ENCODE assay signal across 16 cellular contexts in the genomic region with DNA sequence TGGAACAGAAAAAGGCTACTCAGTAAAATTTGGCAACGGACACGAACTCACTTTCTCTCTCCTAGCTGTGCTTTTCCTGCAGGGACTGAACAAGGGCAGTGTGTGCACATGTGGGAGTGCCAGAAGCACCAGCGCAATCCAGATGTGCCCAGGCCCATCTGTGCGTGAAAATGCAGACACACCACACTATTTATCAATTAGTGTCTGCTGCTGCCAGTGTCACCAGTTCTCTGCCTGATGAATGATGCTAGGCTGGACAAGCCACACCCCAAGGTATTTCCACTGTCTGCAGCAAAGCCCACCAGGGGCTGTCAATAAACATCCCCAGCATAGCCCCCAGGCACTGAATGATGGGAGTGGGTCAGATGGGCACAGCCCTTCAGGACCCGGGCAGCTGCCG.
DNase-seq lines count a peak whose midpoint lies in the region; ATAC-seq and TF ChIP-seq lines count a peak whose summit lies in the region.
"Had no signal": no experiment of that assay in that cellular context is flagged by ENCODE, and none has a peak within 500 bp of the region (broad histone marks: within the 10 kb centered on the region; RNA-seq: fewer than 3 reads in every experiment).

No MANE protein-coding gene starts in this region.

- no peaks in the 10 kb centered on the region for H3K36me3 ChIP-seq in right atrium auricular region
- H3K36me3 ChIP-seq: BLaER1 treated with 17β-estradiol and CSF1 and Interleukin-3, amounts not matched to agents 10 nM and 100 nM had no signal

- peaks cover 10% of the 10 kb centered on the region for H3K9me3 Mint-ChIP-seq in glutamatergic neuron (ENCODE audit: unreplicated experiment)
- no peaks in the 10 kb centered on the region for H3K9me3 Mint-ChIP-seq in stimulated activated effector memory CD8-positive, alpha-beta T cell treated with anti-CD3 and anti-CD28 coated beads, Interleukin-12 subunit alpha, Interleukin-12 subunit beta, amount 100 ng/mL, for 72 hours
- H3K9me3 Mint-ChIP-seq: CD8-positive, alpha-beta T cell; H9 had no signal

- H3K27ac ChIP-seq in right atrium auricular region = no peak overlapping the region
- H3K27ac ChIP-seq: BLaER1 treated with 17β-estradiol and CSF1 and Interleukin-3, amounts not matched to agents 10 nM and 100 nM had no signal

- no peak for TF ChIP-seq CTCF in right atrium auricular region (IDR thresholded peaks at IDR 0.05)
- TF ChIP-seq CTCF in glutamatergic neuron (IDR thresholded peaks at IDR 0.05; ENCODE audit: partially characterized antibody, unreplicated experiment) = no peak
- TF ChIP-seq CTCF in GM10266 (IDR thresholded peaks at IDR 0.05; ENCODE audit: control insufficient read depth, insufficient read depth, low read depth, missing control alignments) = no peak

- H3K4me3 ChIP-seq in right atrium auricular region = no peak overlapping the region
- H3K4me3 ChIP-seq: BLaER1 treated with 17β-estradiol and CSF1 and Interleukin-3, amounts not matched to agents 10 nM and 100 nM; GM12878 had no signal

- DNase-seq in cardiac septum (ENCODE audit: low spot score) (peak; percentile 36), right atrium auricular region (ENCODE audit: low spot score) (no peak), glutamatergic neuron (peak; percentile 47), putamen (ENCODE audit: low spot score) (no peak), GM10266 (ENCODE audit: extremely low spot score) (no peak)
- DNase-seq in stimulated activated effector memory CD8-positive, alpha-beta T cell treated with anti-CD3 and anti-CD28 coated beads, Interleukin-12 subunit alpha, Interleukin-12 subunit beta, amount 100 ng/mL, for 72 hours (ENCODE audit: low spot score in 2 of 2) = no peak
- DNase-seq: 8988T; Calu3; CD8-positive, alpha-beta T cell; DMS79 treated with DMSO at 0.1 percent for 48 hours; GF-D8; H9 had no signal

- intact Hi-C loops in cardiac septum (cut with DNase I) = no loop called here

- H3K4me1 Mint-ChIP-seq in glutamatergic neuron (ENCODE audit: low read depth, unreplicated experiment) = peaks cover 22% of the 10 kb centered on the region
- H3K4me1 Mint-ChIP-seq in stimulated activated effector memory CD8-positive, alpha-beta T cell treated with anti-CD3 and anti-CD28 coated beads, Interleukin-12 subunit alpha, Interleukin-12 subunit beta, amount 100 ng/mL, for 72 hours = no peaks in the 10 kb centered on the region

- H3K4me1 ChIP-seq in right atrium auricular region = peaks cover 0 to 13% of the 10 kb centered on the region in 2 donors
- H3K4me1 ChIP-seq: BLaER1 treated with 17β-estradiol and CSF1 and Interleukin-3, amounts not matched to agents 10 nM and 100 nM had no signal

- H3K4me3 Mint-ChIP-seq in glutamatergic neuron (ENCODE audit: unreplicated experiment) = peak overlapping the region; percentile 59
- H3K4me3 Mint-ChIP-seq in stimulated activated effector memory CD8-positive, alpha-beta T cell treated with anti-CD3 and anti-CD28 coated beads, Interleukin-12 subunit alpha, Interleukin-12 subunit beta, amount 100 ng/mL, for 72 hours = no peak overlapping the region
- H3K4me3 Mint-ChIP-seq: CD8-positive, alpha-beta T cell; H9 had no signal

- no peaks in the 10 kb centered on the region for H3K9me3 ChIP-seq in right atrium auricular region
- H3K9me3 ChIP-seq: BLaER1 treated with 17β-estradiol and CSF1 and Interleukin-3, amounts not matched to agents 10 nM and 100 nM had no signal

- no peaks in the 10 kb centered on the region for H3K27me3 ChIP-seq in right atrium auricular region
- H3K27me3 ChIP-seq: BLaER1 treated with 17β-estradiol and CSF1 and Interleukin-3, amounts not matched to agents 10 nM and 100 nM had no signal

- no peaks in the 10 kb centered on the region for H3K36me3 Mint-ChIP-seq in glutamatergic neuron (ENCODE audit: unreplicated experiment)
- H3K36me3 Mint-ChIP-seq in stimulated activated effector memory CD8-positive, alpha-beta T cell treated with anti-CD3 and anti-CD28 coated beads, Interleukin-12 subunit alpha, Interleukin-12 subunit beta, amount 100 ng/mL, for 72 hours = no peaks in the 10 kb centered on the region
- H3K36me3 Mint-ChIP-seq: CD8-positive, alpha-beta T cell had no signal

- H3K27ac Mint-ChIP-seq in glutamatergic neuron (ENCODE audit: unreplicated experiment) = peak overlapping the region; percentile 75
- no peak overlapping the region for H3K27ac Mint-ChIP-seq in stimulated activated effector memory CD8-positive, alpha-beta T cell treated with anti-CD3 and anti-CD28 coated beads, Interleukin-12 subunit alpha, Interleukin-12 subunit beta, amount 100 ng/mL, for 72 hours
- H3K27ac Mint-ChIP-seq: CD8-positive, alpha-beta T cell had no signal

- peaks cover 5% of the 10 kb centered on the region for H3K27me3 Mint-ChIP-seq in glutamatergic neuron (ENCODE audit: unreplicated experiment)

- peak; percentile 31 for ATAC-seq in stimulated activated effector memory CD8-positive, alpha-beta T cell treated with anti-CD3 and anti-CD28 coated beads, Interleukin-12 subunit alpha, Interleukin-12 subunit beta, amount 100 ng/mL, for 72 hours
- ATAC-seq in HG02642 (IDR thresholded peaks at IDR 0.05; ENCODE audit: poor library complexity, unreplicated experiment) = no peak
- ATAC-seq: CD8-positive, alpha-beta T cell; GM12878; HepG2 had no signal

Comparison
In these comparisons a context has a peak if more than half of its experiments do, and no peak if none do; other contexts are left out.
1. DNase-seq: peak in cardiac septum (single experiment) and glutamatergic neuron (single experiment); none in right atrium auricular region (single experiment), stimulated activated effector memory CD8-positive, alpha-beta T cell treated with anti-CD3 and anti-CD28 coated beads, Interleukin-12 subunit alpha, Interleukin-12 subunit beta, amount 100 ng/mL, for 72 hours (0 of 2), putamen (single experiment) and GM10266 (single experiment).